2 cellular contexts compared by ENCODE assay signal in the genomic region with DNA sequence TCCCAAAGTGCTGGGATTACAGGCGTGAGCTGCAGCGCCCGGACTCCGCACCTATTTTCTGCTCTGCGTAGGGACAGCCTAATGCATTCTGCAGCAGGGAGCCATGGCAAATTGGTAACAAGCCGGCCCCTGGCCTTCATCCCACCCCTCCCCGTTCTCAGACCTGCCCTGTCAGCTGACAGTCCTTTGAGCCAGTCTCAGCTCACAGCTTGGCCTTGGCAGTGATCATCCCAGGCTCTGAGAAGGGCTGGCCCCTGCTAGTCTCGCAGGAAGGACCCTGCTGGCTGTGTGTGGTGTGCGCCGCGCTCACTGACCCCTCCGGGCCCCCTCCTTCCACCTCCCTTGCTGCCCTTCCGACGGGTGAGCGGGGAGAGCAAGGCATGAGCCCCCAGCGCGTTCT.
TF ChIP-seq lines count a peak whose summit lies in the region.

No MANE protein-coding gene starts in this region.

TF ChIP-seq in GM23338, 12 proteins besides CTCF, POLR2A, EP300 and RAD21 (continued from another document):
- TF ChIP-seq ETS1 (IDR thresholded peaks at IDR 0.05) (no peak), ZNF114 (CRISPR knock-in tag; IDR thresholded peaks at IDR 0.05) (no peak), JUNB (IDR thresholded peaks at IDR 0.05; ENCODE audit: unreplicated experiment) (no peak), POLR2AphosphoS5 (IDR thresholded peaks at IDR 0.05; ENCODE audit: low read depth) (no peak), CREB1 (CRISPR knock-in tag; IDR thresholded peaks at IDR 0.05; ENCODE audit: low read depth) (no peak)
- TF ChIP-seq, protein P1, sequence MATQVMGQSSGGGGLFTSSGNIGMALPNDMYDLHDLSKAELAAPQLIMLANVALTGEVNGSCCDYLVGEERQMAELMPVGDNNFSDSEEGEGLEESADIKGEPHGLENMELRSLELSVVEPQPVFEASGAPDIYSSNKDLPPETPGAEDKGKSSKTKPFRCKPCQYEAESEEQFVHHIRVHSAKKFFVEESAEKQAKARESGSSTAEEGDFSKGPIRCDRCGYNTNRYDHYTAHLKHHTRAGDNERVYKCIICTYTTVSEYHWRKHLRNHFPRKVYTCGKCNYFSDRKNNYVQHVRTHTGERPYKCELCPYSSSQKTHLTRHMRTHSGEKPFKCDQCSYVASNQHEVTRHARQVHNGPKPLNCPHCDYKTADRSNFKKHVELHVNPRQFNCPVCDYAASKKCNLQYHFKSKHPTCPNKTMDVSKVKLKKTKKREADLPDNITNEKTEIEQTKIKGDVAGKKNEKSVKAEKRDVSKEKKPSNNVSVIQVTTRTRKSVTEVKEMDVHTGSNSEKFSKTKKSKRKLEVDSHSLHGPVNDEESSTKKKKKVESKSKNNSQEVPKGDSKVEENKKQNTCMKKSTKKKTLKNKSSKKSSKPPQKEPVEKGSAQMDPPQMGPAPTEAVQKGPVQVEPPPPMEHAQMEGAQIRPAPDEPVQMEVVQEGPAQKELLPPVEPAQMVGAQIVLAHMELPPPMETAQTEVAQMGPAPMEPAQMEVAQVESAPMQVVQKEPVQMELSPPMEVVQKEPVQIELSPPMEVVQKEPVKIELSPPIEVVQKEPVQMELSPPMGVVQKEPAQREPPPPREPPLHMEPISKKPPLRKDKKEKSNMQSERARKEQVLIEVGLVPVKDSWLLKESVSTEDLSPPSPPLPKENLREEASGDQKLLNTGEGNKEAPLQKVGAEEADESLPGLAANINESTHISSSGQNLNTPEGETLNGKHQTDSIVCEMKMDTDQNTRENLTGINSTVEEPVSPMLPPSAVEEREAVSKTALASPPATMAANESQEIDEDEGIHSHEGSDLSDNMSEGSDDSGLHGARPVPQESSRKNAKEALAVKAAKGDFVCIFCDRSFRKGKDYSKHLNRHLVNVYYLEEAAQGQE (IDR thresholded peaks at IDR 0.05; ENCODE audit: unreplicated experiment): no peak

TF ChIP-seq in WTC11, 78 proteins besides CTCF, POLR2A, EP300 and RAD21 (continued from another document):
- TF ChIP-seq, protein P2, sequence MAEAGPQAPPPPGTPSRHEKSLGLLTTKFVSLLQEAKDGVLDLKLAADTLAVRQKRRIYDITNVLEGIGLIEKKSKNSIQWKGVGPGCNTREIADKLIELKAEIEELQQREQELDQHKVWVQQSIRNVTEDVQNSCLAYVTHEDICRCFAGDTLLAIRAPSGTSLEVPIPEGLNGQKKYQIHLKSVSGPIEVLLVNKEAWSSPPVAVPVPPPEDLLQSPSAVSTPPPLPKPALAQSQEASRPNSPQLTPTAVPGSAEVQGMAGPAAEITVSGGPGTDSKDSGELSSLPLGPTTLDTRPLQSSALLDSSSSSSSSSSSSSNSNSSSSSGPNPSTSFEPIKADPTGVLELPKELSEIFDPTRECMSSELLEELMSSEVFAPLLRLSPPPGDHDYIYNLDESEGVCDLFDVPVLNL (CRISPR knock-in tag; IDR thresholded peaks at IDR 0.05; ENCODE audit: borderline replicate concordance, low read depth): no peak
- TF ChIP-seq USF2 (CRISPR knock-in tag; IDR thresholded peaks at IDR 0.05): peak; percentile 30; the same call in 1 of the 2 replicates
